8 cellular contexts compared by ENCODE assay signal in the genomic region with DNA sequence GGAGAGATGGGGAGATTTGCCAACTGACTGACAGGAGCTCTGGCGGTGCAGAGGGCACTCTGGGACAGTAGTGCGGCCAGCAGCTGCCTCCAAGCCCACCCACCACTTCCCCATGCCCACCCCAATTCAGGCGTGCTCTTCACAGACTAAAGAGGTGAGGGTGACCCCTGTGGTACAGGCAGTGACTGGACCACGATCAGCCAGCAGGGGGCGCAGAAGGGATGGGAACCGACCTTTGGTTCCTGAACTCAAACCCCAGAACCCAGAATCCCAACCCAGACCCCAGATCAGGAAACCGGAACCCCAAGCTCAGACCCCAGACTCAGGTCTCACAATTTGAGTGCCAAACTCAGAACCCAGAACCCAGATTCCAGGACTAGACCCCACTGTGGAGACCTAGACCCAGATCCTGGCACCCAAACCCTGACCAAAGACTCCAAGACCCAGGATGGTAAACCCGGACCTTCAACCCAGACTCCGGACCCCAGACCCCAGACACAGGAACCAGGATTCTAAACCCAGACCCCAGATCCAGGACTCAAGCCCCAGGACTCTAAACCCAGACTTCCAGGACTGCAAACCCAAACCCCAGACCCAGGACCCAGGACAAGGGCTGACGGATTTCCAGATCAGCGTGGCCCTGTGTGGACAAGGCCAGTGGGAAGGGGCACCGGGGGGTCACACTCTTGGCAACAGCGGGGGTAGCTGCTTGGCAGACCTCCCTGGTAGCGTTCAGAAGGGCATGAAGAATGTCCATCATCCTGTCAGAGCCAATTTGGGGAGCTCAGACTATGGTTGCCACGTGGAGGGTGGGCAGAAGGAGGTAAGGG. TPM values are rescaled to one million over a fixed set of nuclear protein-coding genes. Genes with fewer than 3 reads are reported as not detected.
DNase-seq lines count a peak whose midpoint lies in the region; ATAC-seq, FAIRE-seq and TF ChIP-seq lines count a peak whose summit lies in the region.

No MANE protein-coding gene starts in this region.

- CTCF ChIA-PET in activated CD4-positive, alpha-beta T cell treated with anti-CD3 and anti-CD28 coated beads for 36 hours (lab: Charles Lee) = interaction anchor here (0.6 to 3.1 kb wide), 10 partner anchors 10 to 377 kb away, joined by 3 to 15 read pairs (median 4); partner anchors contain the start of gene PTH1R
- CTCF ChIA-PET in HepG2 (lab: Yijun Ruan, JAX; ENCODE audit: low intra/inter-chr PET ratio, low total read pairs) = interaction anchor here (1.1 to 3.2 kb wide), 4 partner anchors 28 to 162 kb away, joined by 3 to 18 read pairs (median 9); no protein-coding TSS in a partner anchor

- H3K36me3 ChIP-seq in HepG2 (replicated peaks in 1 of 2; ENCODE audit: control insufficient read depth in 1 of 2, insufficient read depth in 2 of 2, low read length in 2 of 2) = no peaks in the 10 kb centered on the region

- POLR2A ChIA-PET in activated CD4-positive, alpha-beta T cell treated with anti-CD3 and anti-CD28 coated beads for 36 hours (lab: Charles Lee) = interaction anchor here (0.6 kb wide), 1 partner anchor 250 kb away, joined by 3 read pairs; no protein-coding TSS in a partner anchor
- POLR2A ChIA-PET in HepG2 (lab: Yijun Ruan, JAX) = no interaction called here

- in situ Hi-C loops in HepG2 (cut with HindIII; ENCODE audit: extremely low pct_ligation_motif_present, low pct_unique_long_range_greater_than_20kb) = loop anchor here (5.0 kb wide), 1 partner anchor 40 kb away; no protein-coding TSS in a partner anchor

- H3K27me3 Mint-ChIP-seq in activated CD4-positive, alpha-beta T cell treated with anti-CD3 and anti-CD28 coated beads for 36 hours = no peaks in the 10 kb centered on the region
- peaks cover 18% of the 10 kb centered on the region for H3K27me3 Mint-ChIP-seq in central memory CD8-positive, alpha-beta T cell

- no peaks in the 10 kb centered on the region for H3K79me2 ChIP-seq in HepG2 (ENCODE audit: insufficient read depth, low read length)

- no peak overlapping the region for H3K9ac ChIP-seq in HepG2 (ENCODE audit: insufficient read depth, low read depth, low read length)

- no peaks in the 10 kb centered on the region for H3K9me3 Mint-ChIP-seq in activated CD4-positive, alpha-beta T cell treated with anti-CD3 and anti-CD28 coated beads for 36 hours (ENCODE audit: low read depth)
- H3K9me3 Mint-ChIP-seq in central memory CD8-positive, alpha-beta T cell = no peaks in the 10 kb centered on the region

- H3K36me3 Mint-ChIP-seq in activated CD4-positive, alpha-beta T cell treated with anti-CD3 and anti-CD28 coated beads for 36 hours (ENCODE audit: low read depth) = no peaks in the 10 kb centered on the region
- H3K36me3 Mint-ChIP-seq in central memory CD8-positive, alpha-beta T cell (ENCODE audit: insufficient read depth) = no peaks in the 10 kb centered on the region

- FAIRE-seq in HepG2 (lab: Jason Lieb, UNC) = peak; percentile 52

- no peak overlapping the region for H3K4me3 ChIP-seq in HepG2 (replicated peaks in 1 of 3; ENCODE audit: insufficient read depth in 1 of 3, low read depth in 2 of 3, low read length in 3 of 3)

- no TSS peak for BruUV-seq in HepG2 (replicated peaks; lab: Mats Ljungman, UMichigan)

- no peak overlapping the region for H3K27ac ChIP-seq in HepG2 (ENCODE audit: extremely low read length, insufficient read depth, low read length)

- H3K4me2 ChIP-seq in HepG2 (ENCODE audit: low read depth, low read length) = no peak overlapping the region

- DNase-seq in EH (ENCODE audit: low read depth) (peak; percentile 64), Kasumi-1 (lab: John Stamatoyannopoulos, UW) (peak; percentile 26 to 41), HepG2 (ENCODE audit: low spot score) (peak; percentile 39)
- DNase-seq in activated CD4-positive, alpha-beta T cell treated with anti-CD3 and anti-CD28 coated beads for 36 hours = peak; percentile 90
- peak; percentile 45 to 85 for DNase-seq in central memory CD8-positive, alpha-beta T cell (ENCODE audit: low spot score in 2 of 2)
- DNase-seq in stimulated activated CD4-positive, alpha-beta T cell treated with anti-CD3 and anti-CD28 coated beads, TNF-alpha, amount 100 ng/mL, for 24 hours (ENCODE audit: low read depth in 3 of 3) = peak; percentile 67 to 80 (median 74)

- ATAC-seq in activated CD4-positive, alpha-beta T cell treated with anti-CD3 and anti-CD28 coated beads for 36 hours = peak; percentile 79
- ATAC-seq in central memory CD8-positive, alpha-beta T cell (replicated peaks; ENCODE audit: extremely low read depth, poor library complexity, severe bottlenecking) = peak; percentile 56
- ATAC-seq in HepG2 (peak; percentile 60), HG02981 (IDR thresholded peaks at IDR 0.05; ENCODE audit: unreplicated experiment) (no peak), GM19467 (IDR thresholded peaks at IDR 0.05; ENCODE audit: unreplicated experiment) (no peak)

- intact Hi-C loops in activated CD4-positive, alpha-beta T cell treated with anti-CD3 and anti-CD28 coated beads for 36 hours (cut with DNase I, micrococcal nuclease) = loop anchor here (1.0 to 10.0 kb wide), 7 partner anchors 27 to 508 kb away; no protein-coding TSS in a partner anchor
- intact Hi-C loops in HepG2 (cut with micrococcal nuclease; ENCODE audit: unreplicated experiment) = loop anchor here (1.0 to 2.0 kb wide), 2 partner anchors 28 to 41 kb away; no protein-coding TSS in a partner anchor

- no peaks in the 10 kb centered on the region for H4K20me1 ChIP-seq in HepG2 (ENCODE audit: insufficient read depth, low read length)

- H3K4me1 Mint-ChIP-seq in activated CD4-positive, alpha-beta T cell treated with anti-CD3 and anti-CD28 coated beads for 36 hours = no peaks in the 10 kb centered on the region
- H3K4me1 Mint-ChIP-seq in central memory CD8-positive, alpha-beta T cell = no peaks in the 10 kb centered on the region

- H3K4me1 ChIP-seq in HepG2 (ENCODE audit: insufficient read depth, low read length) = peaks cover 49% of the 10 kb centered on the region

- no peak for TF ChIP-seq POLR2A in HepG2 (IDR thresholded peaks at IDR 0.05; ENCODE audit: insufficient read depth in 1 of 2, low read depth in 2 of 2, low read length in 2 of 2)

- TF ChIP-seq EP300 in HepG2 (IDR thresholded peaks at IDR 0.05; ENCODE audit: low read depth in 2 of 2, low read length in 2 of 2) = no peak
- TF ChIP-seq EP300 in HepG2 (CRISPR knock-in tag; IDR thresholded peaks at IDR 0.05; ENCODE audit: borderline replicate concordance) = no peak

- 10% methylated on average over 6 of the region's 15 CpGs for WGBS in HepG2 (ENCODE audit: low lambda C conversion rate)

- no peak overlapping the region for H2AFZ ChIP-seq in HepG2 (ENCODE audit: low read length)

- H3K27me3 ChIP-seq in HepG2 (ENCODE audit: control insufficient read depth in 1 of 2, insufficient read depth in 2 of 2, low read length in 2 of 2) = peaks cover 3 to 14% of the 10 kb centered on the region in 2 experiments; a peak in 3 of 5 replicates

- no peak overlapping the region for H3K27ac Mint-ChIP-seq in activated CD4-positive, alpha-beta T cell treated with anti-CD3 and anti-CD28 coated beads for 36 hours
- no peak overlapping the region for H3K27ac Mint-ChIP-seq in central memory CD8-positive, alpha-beta T cell (ENCODE audit: low read depth)

- H3K4me3 Mint-ChIP-seq in activated CD4-positive, alpha-beta T cell treated with anti-CD3 and anti-CD28 coated beads for 36 hours = no peak overlapping the region
- H3K4me3 Mint-ChIP-seq in central memory CD8-positive, alpha-beta T cell = no peak overlapping the region

- no peaks in the 10 kb centered on the region for H3K9me3 ChIP-seq in HepG2 (ENCODE audit: low read length)

- TF ChIP-seq RAD21 in HepG2 (CRISPR knock-in tag; IDR thresholded peaks at IDR 0.05) = peak; percentile 60; the same call in 1 of the 2 replicates

- TF ChIP-seq CTCF in HepG2 (CRISPR knock-in tag; IDR thresholded peaks at IDR 0.05) = peak; percentile 86

RNA-seq across cellular contexts. Expression of gene MYL3, which starts 3.7 kb away (rescaled TPM):
- not detected for total RNA-seq in activated CD4-positive, alpha-beta T cell treated with anti-CD3 and anti-CD28 coated beads for 36 hours
- total RNA-seq in HepG2 (2016; rRNA removed; fragmentation: Illumina TruSeq; extraction: Trizol) = not detected in 2 replicates
- total RNA-seq in HepG2 (2016; cell fraction: cytosol; rRNA removed; fragmentation: Illumina TruSeq; extraction: Trizol; ENCODE audit: low read depth) = not detected in 2 replicates
- not detected in 2 replicates for total RNA-seq in HepG2 (2016; cell fraction: insoluble cytoplasmic fraction; rRNA removed; fragmentation: Illumina TruSeq; extraction: Trizol)
- not detected in 2 replicates for total RNA-seq in HepG2 (2016; cell fraction: membrane; rRNA removed; fragmentation: Illumina TruSeq; extraction: Trizol)
- not detected in 2 replicates for total RNA-seq in HepG2 (2016; cell fraction: nucleus; rRNA removed; fragmentation: Illumina TruSeq; extraction: Trizol)
- 0.13 TPM in 1 of 2 replicates, not detected in the other for polyA plus RNA-seq in HepG2 (2011; rRNA removed)
- polyA plus RNA-seq in HepG2 (2011; cell fraction: cytosol; rRNA removed) = 0.06 TPM in 1 of 2 replicates, not detected in the other
- not detected in 2 replicates for polyA plus RNA-seq in HepG2 (2011; cell fraction: nucleus; rRNA removed)
- polyA plus RNA-seq in HepG2 (2012) = not detected in 2 replicates
- not detected in 2 replicates for polyA plus RNA-seq in HepG2 (2016; cell fraction: cytosol; fragmentation: Illumina TruSeq; extraction: Trizol; ENCODE audit: low read depth)
- polyA plus RNA-seq in HepG2 (2016; cell fraction: insoluble cytoplasmic fraction; fragmentation: Illumina TruSeq; extraction: Trizol; ENCODE audit: low read depth) = not detected in 2 replicates
- not detected in 2 replicates for polyA plus RNA-seq in HepG2 (2016; cell fraction: membrane; fragmentation: Illumina TruSeq; extraction: Trizol; ENCODE audit: low read depth)
- not detected in 2 replicates for polyA plus RNA-seq in HepG2 (2016; cell fraction: nucleus; fragmentation: Illumina TruSeq; extraction: Trizol; ENCODE audit: insufficient read depth, low read depth)
- 0.16 TPM in 1 of 2 replicates, not detected in the other for polyA minus RNA-seq in HepG2 (2011; rRNA and poly(A)+ RNA removed; ENCODE audit: low replicate concordance)
- not detected in 2 replicates for polyA minus RNA-seq in HepG2 (2011; cell fraction: cytosol; rRNA and poly(A)+ RNA removed)
- polyA minus RNA-seq in HepG2 (2011; cell fraction: nucleus; rRNA and poly(A)+ RNA removed) = not detected in 2 replicates

RNA-seq across cellular contexts. Expression of gene PTH1R, which starts 10.6 kb away (rescaled TPM):
- not detected for total RNA-seq in activated CD4-positive, alpha-beta T cell treated with anti-CD3 and anti-CD28 coated beads for 36 hours
- not detected in 2 replicates for total RNA-seq in HepG2 (2016; rRNA removed; fragmentation: Illumina TruSeq; extraction: Trizol)
- not detected in 2 replicates for total RNA-seq in HepG2 (2016; cell fraction: cytosol; rRNA removed; fragmentation: Illumina TruSeq; extraction: Trizol; ENCODE audit: low read depth)
- not detected in 2 replicates for total RNA-seq in HepG2 (2016; cell fraction: insoluble cytoplasmic fraction; rRNA removed; fragmentation: Illumina TruSeq; extraction: Trizol)
- not detected in 2 replicates for total RNA-seq in HepG2 (2016; cell fraction: membrane; rRNA removed; fragmentation: Illumina TruSeq; extraction: Trizol)
- total RNA-seq in HepG2 (2016; cell fraction: nucleus; rRNA removed; fragmentation: Illumina TruSeq; extraction: Trizol) = not detected in 2 replicates
- polyA plus RNA-seq in HepG2 (2011; rRNA removed) = not detected in 2 replicates
- not detected in 2 replicates for polyA plus RNA-seq in HepG2 (2011; cell fraction: cytosol; rRNA removed)
- 0.10 TPM in 1 of 2 replicates, not detected in the other for polyA plus RNA-seq in HepG2 (2011; cell fraction: nucleus; rRNA removed)
- not detected in 2 replicates for polyA plus RNA-seq in HepG2 (2012)
- not detected in 2 replicates for polyA plus RNA-seq in HepG2 (2016; cell fraction: cytosol; fragmentation: Illumina TruSeq; extraction: Trizol; ENCODE audit: low read depth)
- not detected in 2 replicates for polyA plus RNA-seq in HepG2 (2016; cell fraction: insoluble cytoplasmic fraction; fragmentation: Illumina TruSeq; extraction: Trizol; ENCODE audit: low read depth)
- polyA plus RNA-seq in HepG2 (2016; cell fraction: membrane; fragmentation: Illumina TruSeq; extraction: Trizol; ENCODE audit: low read depth) = not detected in 2 replicates
- not detected in 2 replicates for polyA plus RNA-seq in HepG2 (2016; cell fraction: nucleus; fragmentation: Illumina TruSeq; extraction: Trizol; ENCODE audit: insufficient read depth, low read depth)
- not detected in 2 replicates for polyA minus RNA-seq in HepG2 (2011; rRNA and poly(A)+ RNA removed; ENCODE audit: low replicate concordance)
- polyA minus RNA-seq in HepG2 (2011; cell fraction: cytosol; rRNA and poly(A)+ RNA removed) = not detected in 2 replicates
- not detected in 2 replicates for polyA minus RNA-seq in HepG2 (2011; cell fraction: nucleus; rRNA and poly(A)+ RNA removed)

Comparison
In these comparisons a context has a peak if more than half of its experiments do, and no peak if none do; other contexts are left out.
1. DNase-seq: peak in every context shown above with its lines; median percentile 90 in activated CD4-positive, alpha-beta T cell treated with anti-CD3 and anti-CD28 coated beads for 36 hours; 74 in stimulated activated CD4-positive, alpha-beta T cell treated with anti-CD3 and anti-CD28 coated beads, TNF-alpha, amount 100 ng/mL, for 24 hours; 65 in central memory CD8-positive, alpha-beta T cell; 64 in EH; 39 in HepG2; 34 in Kasumi-1.
2. ATAC-seq: peak in activated CD4-positive, alpha-beta T cell treated with anti-CD3 and anti-CD28 coated beads for 36 hours (single experiment), central memory CD8-positive, alpha-beta T cell (single experiment) and HepG2 (single experiment); none in HG02981 (single experiment) and GM19467 (single experiment).